Comparison of ENCODE assay signal across 8 cellular contexts in the genomic region with DNA sequence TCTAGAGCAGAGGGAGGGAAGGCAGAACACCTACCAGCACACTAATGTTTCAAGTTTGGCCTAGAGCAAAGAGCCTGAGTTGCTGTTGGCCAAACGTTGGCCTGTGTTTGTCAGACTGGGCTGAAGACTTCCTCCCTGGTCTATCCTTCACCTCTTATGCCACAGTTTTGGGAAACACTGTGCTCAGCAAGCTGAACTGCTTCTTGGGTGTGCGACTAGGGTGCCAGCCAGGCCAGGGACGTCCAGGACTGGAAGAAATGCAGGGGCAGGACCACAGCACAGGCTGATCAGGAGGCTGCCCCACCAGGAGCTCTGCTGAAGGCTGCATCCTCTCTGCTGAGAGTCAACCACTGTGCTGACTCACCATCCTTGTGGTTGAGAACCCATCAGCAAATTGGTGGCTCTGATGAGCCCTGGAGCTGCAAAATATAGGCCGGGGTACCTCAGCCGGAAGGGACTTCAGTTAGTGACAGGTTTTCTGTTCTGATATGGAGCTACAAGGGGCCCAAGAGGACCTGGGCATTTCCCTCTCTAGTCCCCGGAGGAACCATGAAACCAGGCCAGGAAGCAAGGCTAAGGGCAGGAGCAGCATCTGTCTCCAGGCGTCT.
DNase-seq lines count a peak whose midpoint lies in the region; ATAC-seq and TF ChIP-seq lines count a peak whose summit lies in the region.

No MANE protein-coding gene starts in this region.

- no peak overlapping the region for H2AFZ ChIP-seq in H9 (ENCODE audit: low read length)

- no peak overlapping the region for H4K91ac ChIP-seq in H9 (ENCODE audit: insufficient read length, low read depth, low read length)

- H3K4me1 Mint-ChIP-seq in H9 (no peaks in the 10 kb centered on the region), nephron progenitor cell (peaks cover 7% of the 10 kb centered on the region)

- H3K4me2 ChIP-seq in H9 (ENCODE audit: insufficient read depth, insufficient read length, low read length), result no peak overlapping the region

- peak overlapping the region; percentile 56; the same call in 1 of the 2 replicates for H3K14ac ChIP-seq in H9 (ENCODE audit: insufficient read depth, low read length)

- no peak overlapping the region for H3T11ph ChIP-seq in H9 (ENCODE audit: low read length)

- H3K9me3 Mint-ChIP-seq in H9, result peaks cover 0 to 4% of the 10 kb centered on the region in 2 experiments; a peak in 1 of 5 replicates
- no peaks in the 10 kb centered on the region for H3K9me3 Mint-ChIP-seq in activated naive CD4-positive, alpha-beta T cell treated with anti-CD3 and anti-CD28 coated beads, Interleukin-2, amount 50 U/mL, for 72 hours
- peaks cover 4% of the 10 kb centered on the region for H3K9me3 Mint-ChIP-seq in nephron progenitor cell

- no peaks in the 10 kb centered on the region for H3K79me1 ChIP-seq in H9 (ENCODE audit: insufficient read depth, low read depth, low read length, poor library complexity, severe bottlenecking)

- H3K36me3 Mint-ChIP-seq in H9 (ENCODE audit: insufficient read depth in 1 of 3, low read depth in 3 of 3), result peaks cover 0 to 3% (median 0%) of the 10 kb centered on the region in 3 experiments; a peak in 1 of 7 replicates
- H3K36me3 Mint-ChIP-seq in activated naive CD4-positive, alpha-beta T cell treated with anti-CD3 and anti-CD28 coated beads, Interleukin-2, amount 50 U/mL, for 72 hours, result no peaks in the 10 kb centered on the region
- no peaks in the 10 kb centered on the region for H3K36me3 Mint-ChIP-seq in nephron progenitor cell (ENCODE audit: low read depth)

- DNase-seq in GM10266 (ENCODE audit: extremely low spot score) (peak; percentile 29), H9 (no peak), RPMI8226 (peak; percentile 55), posterior cingulate gyrus (no peak), NCI-H2227 (lab: John Stamatoyannopoulos, UW; ENCODE audit: unreplicated experiment) (no peak), nephron progenitor cell (no peak)
- DNase-seq in activated naive CD4-positive, alpha-beta T cell treated with anti-CD3 and anti-CD28 coated beads, Interleukin-2, amount 50 U/mL, for 72 hours (ENCODE audit: low spot score in 2 of 2), result peak in 1 of 2 donors; percentile 61
- DNase-seq in stimulated activated CD4-positive, alpha-beta T cell treated with anti-CD3 and anti-CD28 coated beads, Interleukin-4, amount 100 ng/mL, for 48 hours (ENCODE audit: low read depth in 2 of 2), result peak; percentile 51 to 66

- H3K79me2 ChIP-seq in H9 (ENCODE audit: insufficient read depth, low read length), result no peaks in the 10 kb centered on the region

- H2BK5ac ChIP-seq in H9 (ENCODE audit: insufficient read length, low read length), result no peak overlapping the region

- no peak overlapping the region for H3K18ac ChIP-seq in H9 (ENCODE audit: insufficient read length, low read depth, low read length)

- H3K27ac ChIP-seq in H9 (ENCODE audit: insufficient read length, low read depth, low read length), result no peak overlapping the region

- H3K4me1 ChIP-seq in H9 (ENCODE audit: insufficient read depth, low read length), result no peaks in the 10 kb centered on the region

- H3K4me3 Mint-ChIP-seq in H9, result no peak overlapping the region
- no peak overlapping the region for H3K4me3 Mint-ChIP-seq in nephron progenitor cell

- no peak overlapping the region for H2BK12ac ChIP-seq in H9 (ENCODE audit: insufficient read length, low read depth, low read length)

- no peak overlapping the region for H3K4ac ChIP-seq in H9 (ENCODE audit: low read depth, low read length)

- peak; percentile 90 to 92 for ATAC-seq in activated naive CD4-positive, alpha-beta T cell treated with anti-CD3 and anti-CD28 coated beads, Interleukin-2, amount 50 U/mL, for 72 hours

- no peak overlapping the region for H3K9ac ChIP-seq in H9 (ENCODE audit: extremely low read depth, insufficient read length, low read length)

- TF ChIP-seq CTCF in GM10266 (IDR thresholded peaks at IDR 0.05; ENCODE audit: control insufficient read depth, insufficient read depth, low read depth, missing control alignments) (no peak), H9 (conservative IDR thresholded peaks at IDR 0.05) (no peak), nephron progenitor cell (IDR thresholded peaks at IDR 0.05) (no peak)

- no peaks in the 10 kb centered on the region for H4K20me1 ChIP-seq in H9 (ENCODE audit: control insufficient read depth, insufficient read depth, insufficient read length)

- no peak overlapping the region for H3K23ac ChIP-seq in H9 (ENCODE audit: insufficient read length, low read depth, low read length)

- H3K27ac Mint-ChIP-seq in H9, result no peak overlapping the region
- peak overlapping the region in 1 of 2 donors; percentile 44 for H3K27ac Mint-ChIP-seq in activated naive CD4-positive, alpha-beta T cell treated with anti-CD3 and anti-CD28 coated beads, Interleukin-2, amount 50 U/mL, for 72 hours
- H3K27ac Mint-ChIP-seq in nephron progenitor cell, result no peak overlapping the region

- H3K56ac ChIP-seq in H9 (ENCODE audit: insufficient read length, low read depth, low read length), result no peak overlapping the region

- no peak overlapping the region for H2AK5ac ChIP-seq in H9 (ENCODE audit: insufficient read length, low read length)

- no peak overlapping the region for H2BK20ac ChIP-seq in H9 (ENCODE audit: low read depth, low read length, poor library complexity, severe bottlenecking)

- H2BK15ac ChIP-seq in H9 (ENCODE audit: low read depth, low read length), result no peak overlapping the region

- no peaks in the 10 kb centered on the region for H3K9me3 ChIP-seq in H9 (ENCODE audit: control insufficient read depth, low read depth, low read length)

- peak overlapping the region; percentile 12 for H4K5ac ChIP-seq in H9 (ENCODE audit: insufficient read length, low read depth, low read length)

- H3K23me2 ChIP-seq in H9 (ENCODE audit: insufficient read length, low read depth, low read length, poor library complexity, severe bottlenecking), result peaks cover 2% of the 10 kb centered on the region

- no peaks in the 10 kb centered on the region for H3K27me3 Mint-ChIP-seq in H9 (ENCODE audit: low read depth)
- peaks cover 3% of the 10 kb centered on the region for H3K27me3 Mint-ChIP-seq in nephron progenitor cell (ENCODE audit: low read depth, poor library complexity)

- no peak overlapping the region for H2BK120ac ChIP-seq in H9 (ENCODE audit: low read depth, low read length, poor library complexity, severe bottlenecking)

- no CpG with 5 or more reads among the region's 7 CpGs for WGBS in H9 (ENCODE audit: extremely low coverage, insufficient read length, low lambda C conversion rate)

- no peak overlapping the region for H4K8ac ChIP-seq in H9 (replicated peaks; ENCODE audit: insufficient read length, low read depth, low read length)

- H3K27me3 ChIP-seq in H9 (ENCODE audit: insufficient read depth, low read length), result no peaks in the 10 kb centered on the region

- intact Hi-C loops in posterior cingulate gyrus (cut with DNase I), result no loop called here

Comparison
In these comparisons a context has a peak if more than half of its experiments do, and no peak if none do; other contexts are left out.
1. DNase-seq: peak in GM10266 (single experiment), RPMI8226 (single experiment) and stimulated activated CD4-positive, alpha-beta T cell treated with anti-CD3 and anti-CD28 coated beads, Interleukin-4, amount 100 ng/mL, for 48 hours (2 of 2); none in H9 (single experiment), posterior cingulate gyrus (0 of 10), NCI-H2227 (single experiment) and nephron progenitor cell (single experiment).